Comparison of ENCODE assay signal across 8 cellular contexts in the genomic region with DNA sequence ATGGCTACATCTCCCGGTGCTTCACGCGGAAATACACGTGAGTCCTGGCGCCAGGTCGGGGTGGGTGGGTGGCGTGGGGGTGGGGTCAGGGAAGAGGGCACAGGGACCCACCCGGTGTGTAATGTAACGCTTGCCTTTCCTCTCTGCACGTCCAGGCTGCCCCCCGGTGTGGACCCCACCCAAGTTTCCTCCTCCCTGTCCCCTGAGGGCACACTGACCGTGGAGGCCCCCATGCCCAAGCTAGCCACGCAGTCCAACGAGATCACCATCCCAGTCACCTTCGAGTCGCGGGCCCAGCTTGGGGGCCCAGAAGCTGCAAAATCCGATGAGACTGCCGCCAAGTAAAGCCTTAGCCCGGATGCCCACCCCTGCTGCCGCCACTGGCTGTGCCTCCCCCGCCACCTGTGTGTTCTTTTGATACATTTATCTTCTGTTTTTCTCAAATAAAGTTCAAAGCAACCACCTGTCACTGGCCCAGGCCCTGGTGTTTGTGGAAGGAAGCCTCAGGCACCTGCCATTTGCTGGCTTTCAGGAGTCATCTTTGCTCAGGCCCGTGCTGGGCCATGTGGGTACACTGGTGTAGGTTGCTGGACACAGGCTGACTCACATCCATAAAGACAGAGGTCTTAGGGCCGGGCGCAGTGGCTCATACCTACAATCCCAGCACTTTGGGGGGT. TPM values are rescaled to one million over a fixed set of nuclear protein-coding genes. Genes with fewer than 3 reads are reported as not detected.
DNase-seq lines count a peak whose midpoint lies in the region; ATAC-seq lines count a peak whose summit lies in the region.

No MANE protein-coding gene starts in this region.

- no peaks in the 10 kb centered on the region for H3K27me3 Mint-ChIP-seq in naive thymus-derived CD8-positive, alpha-beta T cell

- H3K36me3 Mint-ChIP-seq in naive thymus-derived CD8-positive, alpha-beta T cell: no peaks in the 10 kb centered on the region

- peak overlapping the region; percentile 90 to 99 (median 92) for H3K4me3 Mint-ChIP-seq in naive thymus-derived CD8-positive, alpha-beta T cell

- peak; percentile 86 for DNase-seq in ELR (ENCODE audit: low read depth)
- DNase-seq in NCI-H774 (lab: John Stamatoyannopoulos, UW): peak; percentile 25
- peak; percentile 63 for DNase-seq in dermis blood vessel endothelial cell
- peak in 6 of 10 donors; percentile 21 to 64 (median 40) for DNase-seq in naive thymus-derived CD8-positive, alpha-beta T cell
- no peak for DNase-seq in putamen (ENCODE audit: low spot score)
- no peak for DNase-seq in SW 1271 (lab: John Stamatoyannopoulos, UW)
- no peak for DNase-seq in OCI-M1 (lab: John Stamatoyannopoulos, UW)

- POLR2A ChIA-PET in naive thymus-derived CD8-positive, alpha-beta T cell (lab: Charles Lee): interaction anchor here (0.9 to 3.8 kb wide), 4 partner anchors 9 to 14 kb away, joined by 3 to 22 read pairs (median 4); no protein-coding TSS in a partner anchor

- peak overlapping the region; percentile 85 to 95 (median 92) for H3K27ac Mint-ChIP-seq in naive thymus-derived CD8-positive, alpha-beta T cell

- H3K4me1 Mint-ChIP-seq in naive thymus-derived CD8-positive, alpha-beta T cell: peaks cover 11 to 23% (median 19%) of the 10 kb centered on the region in 4 donors

- ATAC-seq in naive thymus-derived CD8-positive, alpha-beta T cell: peak; percentile 33 to 38
- no peak for ATAC-seq in GM18511 (IDR thresholded peaks at IDR 0.05; ENCODE audit: unreplicated experiment)

- H3K9me3 Mint-ChIP-seq in naive thymus-derived CD8-positive, alpha-beta T cell: no peaks in the 10 kb centered on the region

RNA-seq across cellular contexts. Expression of a gene that starts 1.5 kb away (rescaled TPM):
- total RNA-seq in dermis blood vessel endothelial cell: 109 and 120 TPM in 2 replicates
- 10 to 100 TPM; 48.5 to 49.4 TPM for total RNA-seq in naive thymus-derived CD8-positive, alpha-beta T cell
- 100 to 1,000 TPM in 2 of 3 donors, 10 to 100 TPM in 1; 96.4 to 128 (median 125) TPM for polyA plus RNA-seq in naive thymus-derived CD8-positive, alpha-beta T cell

RNA-seq across cellular contexts. Expression of a gene that starts 54.8 kb away (rescaled TPM):
- 95.0 and 154 TPM in 2 replicates for total RNA-seq in dermis blood vessel endothelial cell
- 10 to 100 TPM; 36.5 to 38.2 TPM for total RNA-seq in naive thymus-derived CD8-positive, alpha-beta T cell
- polyA plus RNA-seq in naive thymus-derived CD8-positive, alpha-beta T cell: 1 to 10 TPM; 1.4 to 1.9 (median 1.7) TPM

Comparison
In these comparisons a context has a peak if more than half of its experiments do, and no peak if none do; other contexts are left out.
1. DNase-seq: peak in ELR (single experiment), NCI-H774 (single experiment), dermis blood vessel endothelial cell (single experiment) and naive thymus-derived CD8-positive, alpha-beta T cell (6 of 10); none in putamen (single experiment), SW 1271 (0 of 2) and OCI-M1 (single experiment).